Comparison of ENCODE assay signal across 30 cellular contexts in the genomic region with DNA sequence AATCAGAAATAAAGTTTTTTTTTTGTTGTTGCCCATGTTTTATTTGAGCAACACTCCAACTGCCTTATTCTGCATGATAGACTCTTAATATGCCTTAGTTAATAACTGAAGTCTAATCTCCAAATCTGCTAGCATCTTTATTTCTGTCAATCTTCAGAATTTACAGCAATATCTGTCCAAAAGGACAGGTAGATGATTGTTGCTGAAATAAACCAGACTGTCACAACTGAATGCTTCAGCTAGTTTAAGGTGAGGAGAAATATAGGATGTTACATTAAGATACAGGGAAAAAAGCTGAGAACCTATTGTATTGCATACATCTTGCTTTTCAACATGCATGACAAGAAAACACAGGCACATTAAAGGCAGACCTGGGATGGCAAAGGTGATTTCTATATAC.
"Had no signal": no experiment of that assay in that cellular context is flagged by ENCODE, and none has a peak within 500 bp of the region (broad histone marks: within the 10 kb centered on the region; RNA-seq: fewer than 3 reads in every experiment).

No MANE protein-coding gene starts in this region.

- H3K9me3 ChIP-seq: adrenal gland, ascending aorta, body of pancreas, breast epithelium had no signal

- H3K27me3 ChIP-seq: adrenal gland, ascending aorta, body of pancreas, brain microvascular endothelial cell, breast epithelium, cardiac muscle cell had no signal

- H3K27ac ChIP-seq: adrenal gland, ascending aorta, body of pancreas, brain microvascular endothelial cell, breast epithelium, cardiac muscle cell had no signal

- H3K4me3 ChIP-seq: adrenal gland, ascending aorta, body of pancreas, breast epithelium, cardiac muscle cell had no signal

- H3K36me3 ChIP-seq: adrenal gland, ascending aorta, brain microvascular endothelial cell, breast epithelium, cardiac muscle cell had no signal

- DNase-seq: activated effector memory CD4-positive, alpha-beta T cell treated with anti-CD3 and anti-CD28 coated beads, Interleukin-2, amount 50 U/mL, for 16 hours; activated effector memory CD4-positive, alpha-beta T cell treated with Interleukin-2 at 50 U/mL for 16 hours; activated gamma-delta T cell; activated gamma-delta T cell treated with Interleukin-2 at 50 U/mL for 16 hours; activated naive CD4-positive, alpha-beta T cell; activated naive CD4-positive, alpha-beta T cell treated with anti-CD3 and anti-CD28 coated beads for 36 hours; activated naive CD4-positive, alpha-beta T cell treated with anti-CD3 and anti-CD28 coated beads, Interleukin-2, amount 10 ng/mL, durations not matched to agents 7 days and 5 days; activated naive CD4-positive, alpha-beta T cell treated with anti-CD3 and anti-CD28 coated beads, Interleukin-2, amount 50 U/mL, for 16 hours; activated naive CD4-positive, alpha-beta T cell treated with Interleukin-2 at 50 U/mL for 16 hours; activated naive CD8-positive, alpha-beta T cell treated with anti-CD3 and anti-CD28 coated beads for 36 hours; activated naive CD8-positive, alpha-beta T cell treated with anti-CD3 and anti-CD28 coated beads, Interleukin-2, amount 10 ng/mL, durations not matched to agents 7 days and 5 days; activated naive CD8-positive, alpha-beta T cell treated with anti-CD3 and anti-CD28 coated beads, Interleukin-2, amount 50 U/mL, for 24 hours; activated T-cell treated with anti-CD3 and anti-CD28 coated beads, Interleukin-2, amount 50 U/mL, for 1 hour; activated T-cell treated with anti-CD3 and anti-CD28 coated beads, Interleukin-2, amount 50 U/mL, for 24 hours; activated T-cell treated with anti-CD3 and anti-CD28 coated beads, Interleukin-2, amount 50 U/mL, for 4 hours; activated T-cell treated with anti-CD3 and anti-CD28 coated beads, Interleukin-2, amount 50 U/mL, for 48 hours; activated T-cell treated with anti-CD3 and anti-CD28 coated beads, Interleukin-2, amount 50 U/mL, for 72 hours; adrenal gland; amniotic stem cell; amygdala; anterior cingulate cortex; aorta; body of pancreas; brain microvascular endothelial cell; caudate nucleus; central memory CD4-positive, alpha-beta T cell; cerebellar nuclear complex had no signal
